In genomic region chr6:106117579-106117978, GRCh38 we compare ENCODE assay signal across 9 cellular contexts. TPM values are rescaled to one million over a fixed set of nuclear protein-coding genes. Genes with fewer than 3 reads are reported as not detected.
DNase-seq lines count a peak whose midpoint lies in the region; ATAC-seq and TF ChIP-seq lines count a peak whose summit lies in the region.
"Had no signal": no experiment of that assay in that cellular context is flagged by ENCODE, and none has a peak within 500 bp of the region (broad histone marks: within the 10 kb centered on the region; RNA-seq: fewer than 3 reads in every experiment).

No MANE protein-coding gene starts in this region.

- POLR2A ChIA-PET in activated CD4-positive, alpha-beta memory T cell treated with anti-CD3 and anti-CD28 coated beads, Interleukin-2, amount 10 ng/mL, durations not matched to agents 7 days and 5 days (lab: Charles Lee), result interaction anchor here (0.6 to 9.8 kb wide), 20 partner anchors 9 to 124 kb away, joined by 3 to 241 read pairs (median 6); partner anchors contain the start of gene PRDM1

- CTCF ChIA-PET in activated CD4-positive, alpha-beta memory T cell treated with anti-CD3 and anti-CD28 coated beads, Interleukin-2, amount 10 ng/mL, durations not matched to agents 7 days and 5 days (lab: Charles Lee), result interaction anchor here (0.6 to 4.1 kb wide), 11 partner anchors 9 to 686 kb away, joined by 3 to 28 read pairs (median 4); partner anchors contain the start of genes ATG5 and PRDM1

- peak; percentile 55 for ATAC-seq in GM18511 (IDR thresholded peaks at IDR 0.05; ENCODE audit: unreplicated experiment)
- ATAC-seq in HG03378 (IDR thresholded peaks at IDR 0.05; ENCODE audit: unreplicated experiment), result peak; percentile 46
- peak; percentile 86 to 92 (median 90) for ATAC-seq in natural killer cell
- no peak for ATAC-seq in foreskin keratinocyte
- no peak for ATAC-seq in GM21528 (IDR thresholded peaks at IDR 0.05; ENCODE audit: low FRiP score, unreplicated experiment)
- ATAC-seq in SK-N-SH treated with all-trans-retinoic acid at 6 μM for 48 hours, result no peak
- ATAC-seq: left lung had no signal

- H3K36me3 Mint-ChIP-seq in activated CD4-positive, alpha-beta memory T cell treated with anti-CD3 and anti-CD28 coated beads, Interleukin-2, amount 10 ng/mL, durations not matched to agents 7 days and 5 days (ENCODE audit: low read depth), result peaks cover 8% of the 10 kb centered on the region
- H3K36me3 Mint-ChIP-seq in natural killer cell, result no peaks in the 10 kb centered on the region

- no peaks in the 10 kb centered on the region for H3K27me3 ChIP-seq in foreskin keratinocyte
- H3K27me3 ChIP-seq: left lung had no signal

- peaks cover 6% of the 10 kb centered on the region for H3K27me3 Mint-ChIP-seq in activated CD4-positive, alpha-beta memory T cell treated with anti-CD3 and anti-CD28 coated beads, Interleukin-2, amount 10 ng/mL, durations not matched to agents 7 days and 5 days
- no peaks in the 10 kb centered on the region for H3K27me3 Mint-ChIP-seq in natural killer cell (ENCODE audit: low read depth in 2 of 2)

- H3K4me3 Mint-ChIP-seq in activated CD4-positive, alpha-beta memory T cell treated with anti-CD3 and anti-CD28 coated beads, Interleukin-2, amount 10 ng/mL, durations not matched to agents 7 days and 5 days, result no peak overlapping the region
- peak overlapping the region; percentile 65 for H3K4me3 Mint-ChIP-seq in natural killer cell

- intact Hi-C loops in natural killer cell (cut with micrococcal nuclease), result loop anchor here (1.0 to 2.0 kb wide), 3 partner anchors 19 to 45 kb away; no protein-coding TSS in a partner anchor

- peaks cover 3% of the 10 kb centered on the region for H3K4me1 ChIP-seq in foreskin keratinocyte

- H3K4me1 Mint-ChIP-seq in activated CD4-positive, alpha-beta memory T cell treated with anti-CD3 and anti-CD28 coated beads, Interleukin-2, amount 10 ng/mL, durations not matched to agents 7 days and 5 days, result peaks cover 86% of the 10 kb centered on the region
- peaks cover 59 to 66% of the 10 kb centered on the region in 2 donors for H3K4me1 Mint-ChIP-seq in natural killer cell

- TF ChIP-seq CTCF in natural killer cell (IDR thresholded peaks at IDR 0.05), result no peak
- TF ChIP-seq CTCF in foreskin keratinocyte (conservative IDR thresholded peaks at IDR 0.05), result no peak

- H3K27ac ChIP-seq in foreskin keratinocyte, result no peak overlapping the region
- H3K27ac ChIP-seq: left lung had no signal

- DNase-seq in activated CD4-positive, alpha-beta memory T cell treated with anti-CD3 and anti-CD28 coated beads, Interleukin-2, amount 10 ng/mL, durations not matched to agents 7 days and 5 days, result peak; percentile 66
- DNase-seq in natural killer cell (no peak), foreskin keratinocyte (no peak), T1000 (lab: John Stamatoyannopoulos, UW) (no peak)

- H3K9me3 Mint-ChIP-seq in activated CD4-positive, alpha-beta memory T cell treated with anti-CD3 and anti-CD28 coated beads, Interleukin-2, amount 10 ng/mL, durations not matched to agents 7 days and 5 days, result peaks cover 8% of the 10 kb centered on the region
- H3K9me3 Mint-ChIP-seq in natural killer cell, result no peaks in the 10 kb centered on the region

- peak overlapping the region; percentile 68 for H3K27ac Mint-ChIP-seq in activated CD4-positive, alpha-beta memory T cell treated with anti-CD3 and anti-CD28 coated beads, Interleukin-2, amount 10 ng/mL, durations not matched to agents 7 days and 5 days
- H3K27ac Mint-ChIP-seq in natural killer cell, result peak overlapping the region; percentile 95

TF ChIP-seq in SK-N-SH treated with all-trans-retinoic acid at 6 μM for 48 hours, 23 proteins besides CTCF, POLR2A, EP300 and RAD21:
- no peak for TF ChIP-seq BACH2 (CRISPR knock-in tag; IDR thresholded peaks at IDR 0.05; ENCODE audit: borderline replicate concordance)
- TF ChIP-seq ARNTL (CRISPR knock-in tag; IDR thresholded peaks at IDR 0.05; ENCODE audit: borderline replicate concordance, low read depth), result no peak
- no peak for TF ChIP-seq ZFP3 (CRISPR knock-in tag; IDR thresholded peaks at IDR 0.05)
- TF ChIP-seq ZC3H10 (CRISPR knock-in tag; IDR thresholded peaks at IDR 0.05), result no peak
- TF ChIP-seq, protein P1, sequence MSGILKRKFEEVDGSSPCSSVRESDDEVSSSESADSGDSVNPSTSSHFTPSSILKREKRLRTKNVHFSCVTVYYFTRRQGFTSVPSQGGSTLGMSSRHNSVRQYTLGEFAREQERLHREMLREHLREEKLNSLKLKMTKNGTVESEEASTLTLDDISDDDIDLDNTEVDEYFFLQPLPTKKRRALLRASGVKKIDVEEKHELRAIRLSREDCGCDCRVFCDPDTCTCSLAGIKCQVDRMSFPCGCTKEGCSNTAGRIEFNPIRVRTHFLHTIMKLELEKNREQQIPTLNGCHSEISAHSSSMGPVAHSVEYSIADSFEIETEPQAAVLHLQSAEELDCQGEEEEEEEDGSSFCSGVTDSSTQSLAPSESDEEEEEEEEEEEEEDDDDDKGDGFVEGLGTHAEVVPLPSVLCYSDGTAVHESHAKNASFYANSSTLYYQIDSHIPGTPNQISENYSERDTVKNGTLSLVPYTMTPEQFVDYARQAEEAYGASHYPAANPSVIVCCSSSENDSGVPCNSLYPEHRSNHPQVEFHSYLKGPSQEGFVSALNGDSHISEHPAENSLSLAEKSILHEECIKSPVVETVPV (CRISPR knock-in tag; IDR thresholded peaks at IDR 0.05), result no peak
- no peak for TF ChIP-seq SNAI2 (CRISPR knock-in tag; IDR thresholded peaks at IDR 0.05)
- TF ChIP-seq OSR1 (CRISPR knock-in tag; IDR thresholded peaks at IDR 0.05), result no peak
- TF ChIP-seq ZNF565 (CRISPR knock-in tag; conservative IDR thresholded peaks at IDR 0.05; ENCODE audit: low read depth), result no peak
- no peak for TF ChIP-seq TOX (CRISPR knock-in tag; IDR thresholded peaks at IDR 0.05; ENCODE audit: borderline replicate concordance)
- TF ChIP-seq, protein P2, sequence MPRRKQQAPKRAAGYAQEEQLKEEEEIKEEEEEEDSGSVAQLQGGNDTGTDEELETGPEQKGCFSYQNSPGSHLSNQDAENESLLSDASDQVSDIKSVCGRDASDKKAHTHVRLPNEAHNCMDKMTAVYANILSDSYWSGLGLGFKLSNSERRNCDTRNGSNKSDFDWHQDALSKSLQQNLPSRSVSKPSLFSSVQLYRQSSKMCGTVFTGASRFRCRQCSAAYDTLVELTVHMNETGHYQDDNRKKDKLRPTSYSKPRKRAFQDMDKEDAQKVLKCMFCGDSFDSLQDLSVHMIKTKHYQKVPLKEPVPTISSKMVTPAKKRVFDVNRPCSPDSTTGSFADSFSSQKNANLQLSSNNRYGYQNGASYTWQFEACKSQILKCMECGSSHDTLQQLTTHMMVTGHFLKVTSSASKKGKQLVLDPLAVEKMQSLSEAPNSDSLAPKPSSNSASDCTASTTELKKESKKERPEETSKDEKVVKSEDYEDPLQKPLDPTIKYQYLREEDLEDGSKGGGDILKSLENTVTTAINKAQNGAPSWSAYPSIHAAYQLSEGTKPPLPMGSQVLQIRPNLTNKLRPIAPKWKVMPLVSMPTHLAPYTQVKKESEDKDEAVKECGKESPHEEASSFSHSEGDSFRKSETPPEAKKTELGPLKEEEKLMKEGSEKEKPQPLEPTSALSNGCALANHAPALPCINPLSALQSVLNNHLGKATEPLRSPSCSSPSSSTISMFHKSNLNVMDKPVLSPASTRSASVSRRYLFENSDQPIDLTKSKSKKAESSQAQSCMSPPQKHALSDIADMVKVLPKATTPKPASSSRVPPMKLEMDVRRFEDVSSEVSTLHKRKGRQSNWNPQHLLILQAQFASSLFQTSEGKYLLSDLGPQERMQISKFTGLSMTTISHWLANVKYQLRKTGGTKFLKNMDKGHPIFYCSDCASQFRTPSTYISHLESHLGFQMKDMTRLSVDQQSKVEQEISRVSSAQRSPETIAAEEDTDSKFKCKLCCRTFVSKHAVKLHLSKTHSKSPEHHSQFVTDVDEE (CRISPR knock-in tag; IDR thresholded peaks at IDR 0.05), result no peak
- no peak for TF ChIP-seq CSDC2 (CRISPR knock-in tag; IDR thresholded peaks at IDR 0.05)
- no peak for TF ChIP-seq ISL1 (CRISPR knock-in tag; IDR thresholded peaks at IDR 0.05)
- TF ChIP-seq GLIS3 (CRISPR knock-in tag; IDR thresholded peaks at IDR 0.05), result no peak
- TF ChIP-seq PPARA (CRISPR knock-in tag; IDR thresholded peaks at IDR 0.05; ENCODE audit: borderline replicate concordance), result no peak
- TF ChIP-seq TCF4 (CRISPR knock-in tag; IDR thresholded peaks at IDR 0.05; ENCODE audit: borderline replicate concordance), result no peak

RNA-seq across cellular contexts. Expression of gene PRDM1, which starts 31.4 kb away (rescaled TPM):
- 100 to 1,000 TPM; 112 to 115 TPM for total RNA-seq in activated CD4-positive, alpha-beta memory T cell treated with anti-CD3 and anti-CD28 coated beads, Interleukin-2, amount 10 ng/mL, durations not matched to agents 7 days and 5 days
- total RNA-seq in natural killer cell, result 100 to 1,000 TPM; 165 to 180 (median 177) TPM
- total RNA-seq in foreskin keratinocyte, result 10.1 and 19.6 TPM in 2 replicates
- 3.4 and 5.9 TPM in 2 replicates for polyA plus RNA-seq in foreskin keratinocyte

Comparison
In these comparisons a context has a peak if more than half of its experiments do, and no peak if none do; other contexts are left out.
1. ATAC-seq: peak in GM18511 (single experiment), HG03378 (single experiment) and natural killer cell (3 of 3); none in foreskin keratinocyte (single experiment), GM21528 (single experiment) and SK-N-SH treated with all-trans-retinoic acid at 6 μM for 48 hours (single experiment).